1 cellular context compared by ENCODE assay signal in the genomic region with DNA sequence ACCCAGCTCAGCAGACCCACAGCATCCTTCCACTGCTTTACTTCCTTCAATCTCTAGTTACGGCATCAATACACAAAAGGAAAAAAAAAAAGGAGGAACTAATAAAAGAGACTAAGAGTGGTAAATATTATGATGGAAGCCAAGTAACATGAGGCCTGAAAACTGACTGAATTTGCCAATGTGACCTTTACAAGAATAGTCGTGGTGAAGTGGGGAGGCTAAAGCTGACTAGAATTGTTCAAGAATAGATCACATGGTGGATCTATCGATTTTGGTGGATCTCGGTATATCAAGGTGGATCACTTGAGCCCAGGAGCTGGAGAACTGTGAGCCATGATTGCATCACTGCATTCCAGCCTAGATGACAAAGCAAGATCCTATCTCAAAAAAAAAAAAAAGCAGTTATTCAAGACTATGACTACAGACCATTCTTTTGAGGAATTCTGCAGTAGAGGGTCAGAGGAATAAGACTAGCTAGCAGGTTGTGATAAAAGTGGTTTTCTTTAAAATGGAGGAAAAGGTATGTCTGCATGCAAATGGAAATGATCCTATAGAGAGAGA.
TF ChIP-seq lines count a peak whose summit lies in the region.

No MANE protein-coding gene starts in this region.

TF ChIP-seq in A549, 52 proteins besides CTCF, POLR2A, EP300 and RAD21 (continued from another document):
- TF ChIP-seq, protein P1, sequence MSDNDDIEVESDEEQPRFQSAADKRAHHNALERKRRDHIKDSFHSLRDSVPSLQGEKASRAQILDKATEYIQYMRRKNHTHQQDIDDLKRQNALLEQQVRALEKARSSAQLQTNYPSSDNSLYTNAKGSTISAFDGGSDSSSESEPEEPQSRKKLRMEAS (IDR thresholded peaks at IDR 0.05) = no peak
- TF ChIP-seq FOSL2 (IDR thresholded peaks at IDR 0.05) = no peak
- peak; percentile 73 for TF ChIP-seq FOSL2 (CRISPR knock-in tag; IDR thresholded peaks at IDR 0.05)
- TF ChIP-seq ZC3H11A (IDR thresholded peaks at IDR 0.05) = no peak
- TF ChIP-seq TP53 (CRISPR knock-in tag; IDR thresholded peaks at IDR 0.05) = no peak
- no peak for TF ChIP-seq JUNB (IDR thresholded peaks at IDR 0.05)
- 0 out of 2 replicates have a peak, but pooled peaks have one; percentile 19 for TF ChIP-seq HES2 (IDR thresholded peaks at IDR 0.05)
- TF ChIP-seq CEBPB (IDR thresholded peaks at IDR 0.05) = peak; percentile 90 to 96
- TF ChIP-seq CHD2 (IDR thresholded peaks at IDR 0.05; ENCODE audit: low read length, partially characterized antibody) = no peak
- TF ChIP-seq RCOR1 (IDR thresholded peaks at IDR 0.05; ENCODE audit: low read depth, low read length) = no peak
- no peak for TF ChIP-seq RARB (CRISPR knock-in tag; IDR thresholded peaks at IDR 0.05)
- TF ChIP-seq, protein P2, sequence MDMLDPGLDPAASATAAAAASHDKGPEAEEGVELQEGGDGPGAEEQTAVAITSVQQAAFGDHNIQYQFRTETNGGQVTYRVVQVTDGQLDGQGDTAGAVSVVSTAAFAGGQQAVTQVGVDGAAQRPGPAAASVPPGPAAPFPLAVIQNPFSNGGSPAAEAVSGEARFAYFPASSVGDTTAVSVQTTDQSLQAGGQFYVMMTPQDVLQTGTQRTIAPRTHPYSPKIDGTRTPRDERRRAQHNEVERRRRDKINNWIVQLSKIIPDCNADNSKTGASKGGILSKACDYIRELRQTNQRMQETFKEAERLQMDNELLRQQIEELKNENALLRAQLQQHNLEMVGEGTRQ (IDR thresholded peaks at IDR 0.05) = no peak
- no peak for TF ChIP-seq ZNF302 (CRISPR knock-in tag; IDR thresholded peaks at IDR 0.05)
- no peak for TF ChIP-seq HDAC2 (IDR thresholded peaks at IDR 0.05)
- TF ChIP-seq BCL3 (IDR thresholded peaks at IDR 0.05) = no peak
- peak; percentile 95 for TF ChIP-seq GATA3 (IDR thresholded peaks at IDR 0.05; ENCODE audit: borderline replicate concordance)
